ENCODE assay signal across 8 cellular contexts in genomic region chr10:3803295-3803883, GRCh38. TPM values are rescaled to one million over a fixed set of nuclear protein-coding genes. Genes with fewer than 3 reads are reported as not detected.
DNase-seq lines count a peak whose midpoint lies in the region; ATAC-seq and TF ChIP-seq lines count a peak whose summit lies in the region.

No MANE protein-coding gene starts in this region.

- H3K4me3 Mint-ChIP-seq in activated naive CD4-positive, alpha-beta T cell treated with anti-CD3 and anti-CD28 coated beads, Interleukin-2, amount 10 ng/mL, durations not matched to agents 7 days and 5 days: peak overlapping the region; percentile 13
- H3K4me3 Mint-ChIP-seq in activated CD4-positive, alpha-beta memory T cell treated with anti-CD3 and anti-CD28 coated beads, Interleukin-2, amount 10 ng/mL, durations not matched to agents 7 days and 5 days: peak overlapping the region; percentile 63
- H3K4me3 Mint-ChIP-seq in immature natural killer cell: no peak overlapping the region

- DNase-seq in activated naive CD4-positive, alpha-beta T cell treated with anti-CD3 and anti-CD28 coated beads, Interleukin-2, amount 10 ng/mL, durations not matched to agents 7 days and 5 days: no peak
- no peak for DNase-seq in activated naive CD4-positive, alpha-beta T cell treated with anti-CD3 and anti-CD28 coated beads, Interleukin-2, amount 50 U/mL, for 16 hours
- DNase-seq in activated CD4-positive, alpha-beta memory T cell treated with anti-CD3 and anti-CD28 coated beads, Interleukin-2, amount 10 ng/mL, durations not matched to agents 7 days and 5 days: peak; percentile 34
- DNase-seq in immature natural killer cell (peak; percentile 61 to 64 (median 64)), upper lobe of left lung (peak in 1 of 2 donors; percentile 55), iPS-NIHi7 (ENCODE audit: extremely low spot score) (no peak)

- CTCF ChIA-PET in activated naive CD4-positive, alpha-beta T cell treated with anti-CD3 and anti-CD28 coated beads, Interleukin-2, amount 10 ng/mL, durations not matched to agents 7 days and 5 days (lab: Charles Lee): no interaction called here
- CTCF ChIA-PET in activated CD4-positive, alpha-beta memory T cell treated with anti-CD3 and anti-CD28 coated beads, Interleukin-2, amount 10 ng/mL, durations not matched to agents 7 days and 5 days (lab: Charles Lee): no interaction called here

- H3K9me3 Mint-ChIP-seq in activated naive CD4-positive, alpha-beta T cell treated with anti-CD3 and anti-CD28 coated beads, Interleukin-2, amount 10 ng/mL, durations not matched to agents 7 days and 5 days: peaks cover 3% of the 10 kb centered on the region
- H3K9me3 Mint-ChIP-seq in activated CD4-positive, alpha-beta memory T cell treated with anti-CD3 and anti-CD28 coated beads, Interleukin-2, amount 10 ng/mL, durations not matched to agents 7 days and 5 days: no peaks in the 10 kb centered on the region
- peaks cover 0 to 1% (median 0%) of the 10 kb centered on the region in 6 donors for H3K9me3 Mint-ChIP-seq in immature natural killer cell

- no peak for TF ChIP-seq EP300 in upper lobe of left lung (IDR thresholded peaks at IDR 0.05)

- ATAC-seq in upper lobe of left lung (ENCODE audit: low FRiP score in 2 of 2) (no peak), GM21737 (IDR thresholded peaks at IDR 0.05; ENCODE audit: unreplicated experiment) (no peak), HG03135 (IDR thresholded peaks at IDR 0.05; ENCODE audit: unreplicated experiment) (no peak)

- peak overlapping the region; percentile 85 to 90 (median 88) for H3K27ac ChIP-seq in upper lobe of left lung

- no peaks in the 10 kb centered on the region for H3K36me3 ChIP-seq in upper lobe of left lung

- H3K27ac Mint-ChIP-seq in activated naive CD4-positive, alpha-beta T cell treated with anti-CD3 and anti-CD28 coated beads, Interleukin-2, amount 10 ng/mL, durations not matched to agents 7 days and 5 days: no peak overlapping the region
- H3K27ac Mint-ChIP-seq in activated CD4-positive, alpha-beta memory T cell treated with anti-CD3 and anti-CD28 coated beads, Interleukin-2, amount 10 ng/mL, durations not matched to agents 7 days and 5 days: no peak overlapping the region
- H3K27ac Mint-ChIP-seq in immature natural killer cell: no peak overlapping the region

- 56% methylated on average over 11 of the region's 11 CpGs for WGBS in upper lobe of left lung, 2 donors

- H3K36me3 Mint-ChIP-seq in activated naive CD4-positive, alpha-beta T cell treated with anti-CD3 and anti-CD28 coated beads, Interleukin-2, amount 10 ng/mL, durations not matched to agents 7 days and 5 days: peaks cover 6% of the 10 kb centered on the region
- H3K36me3 Mint-ChIP-seq in activated CD4-positive, alpha-beta memory T cell treated with anti-CD3 and anti-CD28 coated beads, Interleukin-2, amount 10 ng/mL, durations not matched to agents 7 days and 5 days (ENCODE audit: low read depth): no peaks in the 10 kb centered on the region
- H3K36me3 Mint-ChIP-seq in immature natural killer cell: no peaks in the 10 kb centered on the region

- peak in 1 of 4 donors; percentile 15 for TF ChIP-seq POLR2A in upper lobe of left lung (IDR thresholded peaks at IDR 0.05)

- no peak for TF ChIP-seq CTCF in upper lobe of left lung (IDR thresholded peaks at IDR 0.05)

- H3K4me1 Mint-ChIP-seq in activated naive CD4-positive, alpha-beta T cell treated with anti-CD3 and anti-CD28 coated beads, Interleukin-2, amount 10 ng/mL, durations not matched to agents 7 days and 5 days: peaks cover 63% of the 10 kb centered on the region
- H3K4me1 Mint-ChIP-seq in activated CD4-positive, alpha-beta memory T cell treated with anti-CD3 and anti-CD28 coated beads, Interleukin-2, amount 10 ng/mL, durations not matched to agents 7 days and 5 days: peaks cover 59% of the 10 kb centered on the region
- H3K4me1 Mint-ChIP-seq in immature natural killer cell: peaks cover 11 to 27% of the 10 kb centered on the region in 2 donors

- no peak overlapping the region for H3K4me3 ChIP-seq in upper lobe of left lung

- POLR2A ChIA-PET in activated CD4-positive, alpha-beta memory T cell treated with anti-CD3 and anti-CD28 coated beads, Interleukin-2, amount 10 ng/mL, durations not matched to agents 7 days and 5 days (lab: Charles Lee): interaction anchor here (0.8 to 6.1 kb wide), 6 partner anchors 7 to 328 kb away, joined by 3 to 187 read pairs (median 4); partner anchors contain the start of gene KLF6

- H3K27me3 Mint-ChIP-seq in activated naive CD4-positive, alpha-beta T cell treated with anti-CD3 and anti-CD28 coated beads, Interleukin-2, amount 10 ng/mL, durations not matched to agents 7 days and 5 days: no peaks in the 10 kb centered on the region
- H3K27me3 Mint-ChIP-seq in activated CD4-positive, alpha-beta memory T cell treated with anti-CD3 and anti-CD28 coated beads, Interleukin-2, amount 10 ng/mL, durations not matched to agents 7 days and 5 days: no peaks in the 10 kb centered on the region
- H3K27me3 Mint-ChIP-seq in immature natural killer cell (ENCODE audit: low read depth in 3 of 3): peaks cover 18 to 30% (median 23%) of the 10 kb centered on the region in 3 donors

- no peaks in the 10 kb centered on the region for H3K9me3 ChIP-seq in upper lobe of left lung

- H3K27me3 ChIP-seq in upper lobe of left lung: no peaks in the 10 kb centered on the region

- H3K4me1 ChIP-seq in upper lobe of left lung: peaks cover 41 to 49% (median 46%) of the 10 kb centered on the region in 4 donors

RNA-seq across cellular contexts. Expression of gene KLF6, which starts 18.4 kb away (rescaled TPM):
- total RNA-seq in activated CD4-positive, alpha-beta memory T cell treated with anti-CD3 and anti-CD28 coated beads, Interleukin-2, amount 10 ng/mL, durations not matched to agents 7 days and 5 days: 100 to 1,000 TPM; 220 to 228 TPM
- polyA plus RNA-seq in immature natural killer cell: 100 to 1,000 TPM; 343 to 423 (median 353) TPM
- 100 to 1,000 TPM; 164 to 439 (median 249) TPM for total RNA-seq in upper lobe of left lung

Comparison
In these comparisons a context has a peak if more than half of its experiments do, and no peak if none do; other contexts are left out.
1. DNase-seq: peak in activated CD4-positive, alpha-beta memory T cell treated with anti-CD3 and anti-CD28 coated beads, Interleukin-2, amount 10 ng/mL, durations not matched to agents 7 days and 5 days (single experiment) and immature natural killer cell (3 of 3); none in activated naive CD4-positive, alpha-beta T cell treated with anti-CD3 and anti-CD28 coated beads, Interleukin-2, amount 10 ng/mL, durations not matched to agents 7 days and 5 days (single experiment), activated naive CD4-positive, alpha-beta T cell treated with anti-CD3 and anti-CD28 coated beads, Interleukin-2, amount 50 U/mL, for 16 hours (single experiment) and iPS-NIHi7 (single experiment).
2. H3K4me3 Mint-ChIP-seq: peak in activated naive CD4-positive, alpha-beta T cell treated with anti-CD3 and anti-CD28 coated beads, Interleukin-2, amount 10 ng/mL, durations not matched to agents 7 days and 5 days (single experiment) and activated CD4-positive, alpha-beta memory T cell treated with anti-CD3 and anti-CD28 coated beads, Interleukin-2, amount 10 ng/mL, durations not matched to agents 7 days and 5 days (single experiment); none in immature natural killer cell (0 of 5).